1 cellular context compared by ENCODE assay signal in the genomic region with DNA sequence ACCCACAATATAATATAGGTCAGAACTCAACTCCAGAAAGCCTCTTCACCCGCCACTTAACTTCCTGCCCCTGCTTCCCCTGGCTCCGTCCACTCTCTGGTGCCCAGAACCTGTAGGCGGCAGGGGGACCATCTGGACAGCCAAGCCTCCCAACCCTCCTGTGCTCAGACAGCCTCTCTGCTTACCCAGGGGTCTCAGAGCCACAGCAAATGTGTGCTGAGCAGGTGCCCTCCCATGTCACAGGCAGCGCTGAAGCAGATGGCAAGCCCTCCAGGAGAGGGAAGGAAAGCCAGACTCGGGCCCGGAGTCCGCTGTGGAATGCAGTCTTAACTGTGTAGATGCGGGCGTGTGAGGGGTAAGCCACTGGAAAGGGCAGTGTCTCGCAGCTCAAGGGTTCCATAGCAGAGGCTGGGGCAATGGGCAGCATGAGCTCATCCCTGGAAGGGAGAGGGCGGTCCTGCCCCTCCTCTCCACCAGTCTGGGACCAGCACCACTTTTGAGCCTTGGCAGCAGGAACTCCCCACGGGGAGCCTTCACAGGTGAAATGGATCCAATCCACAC.
TF ChIP-seq lines count a peak whose summit lies in the region.

No MANE protein-coding gene starts in this region.

TF ChIP-seq in GM23338, 12 proteins besides CTCF, POLR2A, EP300 and RAD21 (continued from another document):
- TF ChIP-seq, protein P1, sequence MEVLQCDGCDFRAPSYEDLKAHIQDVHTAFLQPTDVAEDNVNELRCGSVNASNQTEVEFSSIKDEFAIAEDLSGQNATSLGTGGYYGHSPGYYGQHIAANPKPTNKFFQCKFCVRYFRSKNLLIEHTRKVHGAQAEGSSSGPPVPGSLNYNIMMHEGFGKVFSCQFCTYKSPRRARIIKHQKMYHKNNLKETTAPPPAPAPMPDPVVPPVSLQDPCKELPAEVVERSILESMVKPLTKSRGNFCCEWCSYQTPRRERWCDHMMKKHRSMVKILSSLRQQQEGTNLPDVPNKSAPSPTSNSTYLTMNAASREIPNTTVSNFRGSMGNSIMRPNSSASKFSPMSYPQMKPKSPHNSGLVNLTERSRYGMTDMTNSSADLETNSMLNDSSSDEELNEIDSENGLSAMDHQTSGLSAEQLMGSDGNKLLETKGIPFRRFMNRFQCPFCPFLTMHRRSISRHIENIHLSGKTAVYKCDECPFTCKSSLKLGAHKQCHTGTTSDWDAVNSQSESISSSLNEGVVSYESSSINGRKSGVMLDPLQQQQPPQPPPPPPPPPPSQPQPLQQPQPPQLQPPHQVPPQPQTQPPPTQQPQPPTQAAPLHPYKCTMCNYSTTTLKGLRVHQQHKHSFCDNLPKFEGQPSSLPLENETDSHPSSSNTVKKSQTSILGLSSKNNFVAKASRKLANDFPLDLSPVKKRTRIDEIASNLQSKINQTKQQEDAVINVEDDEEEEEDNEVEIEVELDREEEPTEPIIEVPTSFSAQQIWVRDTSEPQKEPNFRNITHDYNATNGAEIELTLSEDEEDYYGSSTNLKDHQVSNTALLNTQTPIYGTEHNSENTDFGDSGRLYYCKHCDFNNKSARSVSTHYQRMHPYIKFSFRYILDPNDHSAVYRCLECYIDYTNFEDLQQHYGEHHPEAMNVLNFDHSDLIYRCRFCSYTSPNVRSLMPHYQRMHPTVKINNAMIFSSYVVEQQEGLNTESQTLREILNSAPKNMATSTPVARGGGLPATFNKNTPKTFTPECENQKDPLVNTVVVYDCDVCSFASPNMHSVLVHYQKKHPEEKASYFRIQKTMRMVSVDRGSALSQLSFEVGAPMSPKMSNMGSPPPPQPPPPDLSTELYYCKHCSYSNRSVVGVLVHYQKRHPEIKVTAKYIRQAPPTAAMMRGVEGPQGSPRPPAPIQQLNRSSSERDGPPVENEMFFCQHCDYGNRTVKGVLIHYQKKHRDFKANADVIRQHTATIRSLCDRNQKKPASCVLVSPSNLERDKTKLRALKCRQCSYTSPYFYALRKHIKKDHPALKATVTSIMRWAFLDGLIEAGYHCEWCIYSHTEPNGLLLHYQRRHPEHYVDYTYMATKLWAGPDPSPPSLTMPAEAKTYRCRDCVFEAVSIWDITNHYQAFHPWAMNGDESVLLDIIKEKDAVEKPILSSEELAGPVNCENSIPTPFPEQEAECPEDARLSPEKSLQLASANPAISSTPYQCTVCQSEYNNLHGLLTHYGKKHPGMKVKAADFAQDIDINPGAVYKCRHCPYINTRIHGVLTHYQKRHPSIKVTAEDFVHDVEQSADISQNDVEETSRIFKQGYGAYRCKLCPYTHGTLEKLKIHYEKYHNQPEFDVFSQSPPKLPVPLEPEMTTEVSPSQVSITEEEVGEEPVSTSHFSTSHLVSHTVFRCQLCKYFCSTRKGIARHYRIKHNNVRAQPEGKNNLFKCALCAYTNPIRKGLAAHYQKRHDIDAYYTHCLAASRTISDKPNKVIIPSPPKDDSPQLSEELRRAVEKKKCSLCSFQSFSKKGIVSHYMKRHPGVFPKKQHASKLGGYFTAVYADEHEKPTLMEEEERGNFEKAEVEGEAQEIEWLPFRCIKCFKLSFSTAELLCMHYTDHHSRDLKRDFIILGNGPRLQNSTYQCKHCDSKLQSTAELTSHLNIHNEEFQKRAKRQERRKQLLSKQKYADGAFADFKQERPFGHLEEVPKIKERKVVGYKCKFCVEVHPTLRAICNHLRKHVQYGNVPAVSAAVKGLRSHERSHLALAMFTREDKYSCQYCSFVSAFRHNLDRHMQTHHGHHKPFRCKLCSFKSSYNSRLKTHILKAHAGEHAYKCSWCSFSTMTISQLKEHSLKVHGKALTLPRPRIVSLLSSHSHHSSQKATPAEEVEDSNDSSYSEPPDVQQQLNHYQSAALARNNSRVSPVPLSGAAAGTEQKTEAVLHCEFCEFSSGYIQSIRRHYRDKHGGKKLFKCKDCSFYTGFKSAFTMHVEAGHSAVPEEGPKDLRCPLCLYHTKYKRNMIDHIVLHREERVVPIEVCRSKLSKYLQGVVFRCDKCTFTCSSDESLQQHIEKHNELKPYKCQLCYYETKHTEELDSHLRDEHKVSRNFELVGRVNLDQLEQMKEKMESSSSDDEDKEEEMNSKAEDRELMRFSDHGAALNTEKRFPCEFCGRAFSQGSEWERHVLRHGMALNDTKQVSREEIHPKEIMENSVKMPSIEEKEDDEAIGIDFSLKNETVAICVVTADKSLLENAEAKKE (CRISPR knock-in tag; IDR thresholded peaks at IDR 0.05) = no peak
- TF ChIP-seq ZNF114 (CRISPR knock-in tag; IDR thresholded peaks at IDR 0.05) (no peak), JUNB (IDR thresholded peaks at IDR 0.05; ENCODE audit: unreplicated experiment) (no peak), NANOG (IDR thresholded peaks at IDR 0.05; ENCODE audit: borderline replicate concordance) (no peak), REST (IDR thresholded peaks at IDR 0.05; ENCODE audit: unreplicated experiment) (no peak), EZH2 (IDR thresholded peaks at IDR 0.05; ENCODE audit: low read depth, unreplicated experiment) (no peak)
